Comparison of ENCODE assay signal across 5 cellular contexts in the genomic region with DNA sequence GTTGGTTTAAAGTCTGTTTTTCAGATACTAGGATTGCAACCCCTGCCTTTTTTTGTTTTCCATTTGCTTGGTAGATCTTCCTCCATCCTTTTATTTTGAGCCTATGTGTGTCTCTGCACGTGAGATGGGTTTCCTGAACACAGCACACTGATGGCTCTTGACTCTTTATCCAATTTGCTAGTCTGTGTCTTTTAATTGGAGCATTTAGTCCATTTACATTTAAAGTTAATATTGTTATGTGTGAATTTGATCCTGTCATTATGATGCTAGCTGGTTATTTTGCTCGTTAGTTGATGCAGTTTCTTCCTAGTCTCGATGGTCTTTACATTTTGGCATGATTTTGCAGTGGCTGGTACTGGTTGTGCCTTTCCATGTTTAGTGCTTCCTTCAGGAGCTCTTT. TPM values are rescaled to one million over a fixed set of nuclear protein-coding genes. Genes with fewer than 3 reads are reported as not detected.
"Had no signal": no experiment of that assay in that cellular context is flagged by ENCODE, and none has a peak within 500 bp of the region (broad histone marks: within the 10 kb centered on the region; RNA-seq: fewer than 3 reads in every experiment).

No MANE protein-coding gene starts in this region.

RNA-seq across cellular contexts. Expression of a gene that starts 17.4 kb away (rescaled TPM):
- total RNA-seq: HT1080, IMR-90 had no signal
- polyA plus RNA-seq: IgD-negative memory B cell, IMR-90 had no signal

RNA-seq across cellular contexts. Expression of a gene that starts 47.8 kb away (rescaled TPM):
- total RNA-seq: HepG2, HT-29, HT1080, IMR-90 had no signal
- polyA plus RNA-seq: HepG2, IMR-90 had no signal

RNA-seq across cellular contexts. Expression of a gene that starts 51.4 kb away (rescaled TPM):
- polyA plus RNA-seq: IgD-negative memory B cell had no signal
